ENCODE assay signal across 12 cellular contexts in genomic region chr4:26912810-26913209, GRCh38. TPM values are rescaled to one million over a fixed set of nuclear protein-coding genes. Genes with fewer than 3 reads are reported as not detected.
DNase-seq lines count a peak whose midpoint lies in the region; ATAC-seq and TF ChIP-seq lines count a peak whose summit lies in the region.
"Had no signal": no experiment of that assay in that cellular context is flagged by ENCODE, and none has a peak within 500 bp of the region (broad histone marks: within the 10 kb centered on the region; RNA-seq: fewer than 3 reads in every experiment).

No MANE protein-coding gene starts in this region.

- H3K27me3 Mint-ChIP-seq in stimulated activated naive CD8-positive, alpha-beta T cell treated with anti-CD3 and anti-CD28 coated beads, Interleukin-15, amount 100 ng/mL, for 72 hours = no peaks in the 10 kb centered on the region

- no peak for DNase-seq in stimulated activated naive CD8-positive, alpha-beta T cell treated with anti-CD3 and anti-CD28 coated beads, Interleukin-15, Interleukin-2, amounts not matched to agents 100 U/mL and 50 U/mL, for 24 hours
- DNase-seq in stimulated activated naive CD8-positive, alpha-beta T cell treated with anti-CD3 and anti-CD28 coated beads, Interleukin-15, amount 100 ng/mL, for 72 hours = no peak
- DNase-seq in fibroblast of villous mesenchyme (ENCODE audit: low read depth) (peak; percentile 30), NCI-H2081 (lab: John Stamatoyannopoulos, UW) (no peak), SIG-M5 (lab: John Stamatoyannopoulos, UW) (no peak)
- DNase-seq: amniotic stem cell; BE2C; effector CD4-positive, alpha-beta T cell; NCI-H510A treated with DMSO at 0.1 percent for 48 hours had no signal

- H3K4me3 Mint-ChIP-seq in stimulated activated naive CD8-positive, alpha-beta T cell treated with anti-CD3 and anti-CD28 coated beads, Interleukin-15, amount 100 ng/mL, for 72 hours = no peak overlapping the region

- TF ChIP-seq CTCF in fibroblast of villous mesenchyme (IDR thresholded peaks at IDR 0.05; ENCODE audit: insufficient read depth, low read depth, low read length) = no peak

- no peak overlapping the region for H3K4me3 ChIP-seq in fibroblast of villous mesenchyme (ENCODE audit: low read depth, low read length)

- no peaks in the 10 kb centered on the region for H3K9me3 Mint-ChIP-seq in stimulated activated naive CD8-positive, alpha-beta T cell treated with anti-CD3 and anti-CD28 coated beads, Interleukin-15, amount 100 ng/mL, for 72 hours

- H3K27ac Mint-ChIP-seq in stimulated activated naive CD8-positive, alpha-beta T cell treated with anti-CD3 and anti-CD28 coated beads, Interleukin-15, amount 100 ng/mL, for 72 hours = no peak overlapping the region

- peak; percentile 36 for ATAC-seq in stimulated activated naive CD8-positive, alpha-beta T cell treated with anti-CD3 and anti-CD28 coated beads, Interleukin-15, Interleukin-2, amounts not matched to agents 100 U/mL and 50 U/mL, for 24 hours
- ATAC-seq in stimulated activated naive CD8-positive, alpha-beta T cell treated with anti-CD3 and anti-CD28 coated beads, Interleukin-15, amount 100 ng/mL, for 72 hours = no peak
- peak; percentile 57 for ATAC-seq in HG03354 (IDR thresholded peaks at IDR 0.05; ENCODE audit: poor library complexity, severe bottlenecking, unreplicated experiment)
- no peak for ATAC-seq in HG02840 (IDR thresholded peaks at IDR 0.05; ENCODE audit: low FRiP score, unreplicated experiment)
- ATAC-seq in HG03460 (IDR thresholded peaks at IDR 0.05; ENCODE audit: unreplicated experiment) = no peak

- peaks cover 85% of the 10 kb centered on the region for H3K4me1 Mint-ChIP-seq in stimulated activated naive CD8-positive, alpha-beta T cell treated with anti-CD3 and anti-CD28 coated beads, Interleukin-15, amount 100 ng/mL, for 72 hours

RNA-seq across cellular contexts. Expression of gene STIM2, which starts 52.2 kb away (rescaled TPM):
- 18.7 and 21.6 TPM in 2 replicates for total RNA-seq in fibroblast of villous mesenchyme

Comparison
In these comparisons a context has a peak if more than half of its experiments do, and no peak if none do; other contexts are left out.
1. ATAC-seq: peak in stimulated activated naive CD8-positive, alpha-beta T cell treated with anti-CD3 and anti-CD28 coated beads, Interleukin-15, Interleukin-2, amounts not matched to agents 100 U/mL and 50 U/mL, for 24 hours (single experiment) and HG03354 (single experiment); none in stimulated activated naive CD8-positive, alpha-beta T cell treated with anti-CD3 and anti-CD28 coated beads, Interleukin-15, amount 100 ng/mL, for 72 hours (single experiment), HG02840 (single experiment) and HG03460 (single experiment).